ENCODE assay signal across 10 cellular contexts in genomic region chr4:67756991-67757390, GRCh38. TPM values are rescaled to one million over a fixed set of nuclear protein-coding genes. Genes with fewer than 3 reads are reported as not detected.
"Had no signal": no experiment of that assay in that cellular context is flagged by ENCODE, and none has a peak within 500 bp of the region (broad histone marks: within the 10 kb centered on the region; RNA-seq: fewer than 3 reads in every experiment).

No MANE protein-coding gene starts in this region.

RNA-seq across cellular contexts. Expression of gene GNRHR, which starts 2.8 kb away (rescaled TPM):
- total RNA-seq: activated CD4-positive, alpha-beta memory T cell treated with anti-CD3 and anti-CD28 coated beads, Interleukin-2, amount 10 ng/mL, durations not matched to agents 7 days and 5 days; activated CD4-positive, alpha-beta T cell treated with anti-CD3 and anti-CD28 coated beads for 36 hours; activated CD4-positive, alpha-beta T cell treated with anti-CD3 and anti-CD28 coated beads, Interleukin-2, amount 10 ng/mL, durations not matched to agents 7 days and 5 days; activated CD8-positive, alpha-beta memory T cell treated with anti-CD3 and anti-CD28 coated beads, Interleukin-2, amount 10 ng/mL, durations not matched to agents 7 days and 5 days; activated CD8-positive, alpha-beta T cell treated with anti-CD3 and anti-CD28 coated beads, Interleukin-2, amount 10 ng/mL, durations not matched to agents 7 days and 5 days; activated naive CD8-positive, alpha-beta T cell treated with anti-CD3 and anti-CD28 coated beads, Interleukin-2, amount 10 ng/mL, durations not matched to agents 7 days and 5 days; activated T-helper 2 cell treated with anti-CD3 and anti-CD28 coated beads, Interferon-gamma antibody, Interleukin-2, Interleukin-4, amounts not matched to agents 10 μg/mL and 5 μg/mL and 100 μg/mL, durations not matched to agents 14 hours and 24 hours and 36 hours; ascending aorta; cardiac septum; cerebellum had no signal
